Comparison of ENCODE assay signal across 1 cellular context in genomic region chr9:127739614-127740322, GRCh38.
TF ChIP-seq lines count a peak whose summit lies in the region.

No MANE protein-coding gene starts in this region.

TF ChIP-seq in HepG2, 621 proteins besides CTCF, POLR2A, EP300 and RAD21:
- no peak for TF ChIP-seq ZNF296 (CRISPR knock-in tag; conservative IDR thresholded peaks at IDR 0.05)
- TF ChIP-seq ZNF687 (CRISPR knock-in tag; IDR thresholded peaks at IDR 0.05), result peak; percentile 3; the same call in 1 of the 2 replicates
- TF ChIP-seq STAT5B (CRISPR knock-in tag; IDR thresholded peaks at IDR 0.05), result no peak
